Comparison of ENCODE assay signal across 8 cellular contexts in the genomic region with DNA sequence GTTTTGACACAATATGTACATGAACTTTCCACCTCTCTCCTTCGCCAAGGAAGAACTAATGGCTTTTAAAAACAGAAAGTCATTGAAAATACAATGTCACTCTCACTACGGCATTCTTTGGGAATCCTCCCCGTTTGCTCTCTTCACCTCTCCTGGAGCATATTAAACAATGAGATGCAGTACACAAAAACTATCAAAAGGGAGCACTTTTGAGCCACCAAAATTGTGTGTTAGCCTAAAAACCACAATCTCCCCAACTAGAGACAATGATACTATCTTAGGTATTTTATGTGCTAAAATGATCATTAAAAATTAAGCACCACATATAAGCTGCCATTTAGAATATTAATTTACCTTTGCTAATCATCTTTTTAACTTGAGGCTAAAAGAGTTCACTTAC.
DNase-seq lines count a peak whose midpoint lies in the region; ATAC-seq, FAIRE-seq and TF ChIP-seq lines count a peak whose summit lies in the region.

No MANE protein-coding gene starts in this region.

- H3K36me3 ChIP-seq in GM12878 (ENCODE audit: control insufficient read depth in 2 of 2, insufficient read depth in 2 of 2, low read length in 1 of 2) = no peaks in the 10 kb centered on the region
- no peaks in the 10 kb centered on the region for H3K36me3 ChIP-seq in osteoblast (ENCODE audit: insufficient read depth, low read length)
- no peaks in the 10 kb centered on the region for H3K36me3 ChIP-seq in small intestine (ENCODE audit: control insufficient read depth in 2 of 2, insufficient read depth in 2 of 2, low read length in 2 of 2)

- no peak for TF ChIP-seq EP300 in GM12878 (IDR thresholded peaks at IDR 0.05; ENCODE audit: borderline replicate concordance in 1 of 2, control insufficient read depth in 1 of 2, low read depth in 2 of 2, low read length in 2 of 2)

- no peaks in the 10 kb centered on the region for H4K20me1 ChIP-seq in GM12878 (ENCODE audit: control insufficient read depth, insufficient read depth)
- H4K20me1 ChIP-seq in osteoblast (ENCODE audit: insufficient read depth, low read length) = no peaks in the 10 kb centered on the region

- POLR2A ChIA-PET in GM12878 (lab: Charles Lee) = no interaction called here

- CTCF ChIA-PET in GM12878 (lab: Yijun Ruan, JAX) = interaction anchor here (1.1 to 1.9 kb wide), 4 partner anchors 26 to 229 kb away, joined by 3 to 13 read pairs (median 5); no protein-coding TSS in a partner anchor

- FAIRE-seq in GM12878 (lab: Jason Lieb, UNC) (no peak), small intestine (lab: Jason Lieb, UNC) (no peak)

- WGBS in GM12878 (ENCODE audit: insufficient coverage, insufficient replicate concordance, low lambda C conversion rate, missing lambda C conversion rate) = 3% methylated on average over 3 of the region's 3 CpGs
- 7 to 21% (median 8%) methylated on average over 3 of the region's 3 CpGs for whole genome bisulfite sequencing in small intestine, 3 donors

- RAD21 ChIA-PET in GM12878 (lab: Charles Lee; ENCODE audit: unreplicated experiment) = interaction anchor here (1.3 to 1.5 kb wide), 2 partner anchors 125 to 229 kb away, joined by 4 to 6 read pairs; no protein-coding TSS in a partner anchor

- intact Hi-C loops in GM12878 (cut with micrococcal nuclease; ENCODE audit: unreplicated experiment) = loop anchor here (1.0 to 2.0 kb wide), 2 partner anchors 127 to 228 kb away; no protein-coding TSS in a partner anchor

- H3K27me3 ChIP-seq in GM12878 (replicated peaks in 1 of 2; ENCODE audit: control insufficient read depth in 2 of 2, insufficient read depth in 2 of 2, low read length in 1 of 2) = no peaks in the 10 kb centered on the region
- H3K27me3 ChIP-seq in osteoblast (ENCODE audit: insufficient read depth, low read length) = no peaks in the 10 kb centered on the region
- no peaks in the 10 kb centered on the region for H3K27me3 ChIP-seq in small intestine (ENCODE audit: control insufficient read depth in 2 of 2, insufficient read depth in 2 of 2, low read length in 2 of 2)

- H3K9me3 ChIP-seq in GM12878 (replicated peaks; ENCODE audit: control insufficient read depth, insufficient read depth, low read length) = no peaks in the 10 kb centered on the region
- H3K9me3 ChIP-seq in osteoblast (ENCODE audit: low read depth, low read length) = no peaks in the 10 kb centered on the region
- no peaks in the 10 kb centered on the region for H3K9me3 ChIP-seq in small intestine (ENCODE audit: control insufficient read depth, low read depth)

- peak; percentile 68 for DNase-seq in A172 (ENCODE audit: low spot score)
- peak; percentile 11 for DNase-seq in NCI-H1092 (lab: John Stamatoyannopoulos, UW)
- no peak for DNase-seq in GM12878 (ENCODE audit: low read depth, low spot score)
- peak; percentile 8 for DNase-seq in osteoblast (ENCODE audit: insufficient read length, low spot score, missing footprints)
- no peak for DNase-seq in small intestine

- H2AFZ ChIP-seq in GM12878 (ENCODE audit: control insufficient read depth, low read depth, low read length) (no peak overlapping the region), osteoblast (ENCODE audit: low read length) (no peak overlapping the region)

- ATAC-seq in GM18511 (IDR thresholded peaks at IDR 0.05; ENCODE audit: unreplicated experiment) (peak; percentile 52), GM12878 (peak; percentile 61), GM21528 (IDR thresholded peaks at IDR 0.05; ENCODE audit: low FRiP score, unreplicated experiment) (no peak), HG02642 (IDR thresholded peaks at IDR 0.05; ENCODE audit: poor library complexity, unreplicated experiment) (no peak)

- no peak overlapping the region for H3K27ac ChIP-seq in GM12878 (ENCODE audit: control insufficient read depth, insufficient read depth)
- no peak overlapping the region for H3K27ac ChIP-seq in osteoblast (ENCODE audit: low read depth, low read length)
- H3K27ac ChIP-seq in small intestine (ENCODE audit: low read depth in 1 of 2, low read length in 1 of 2) = no peak overlapping the region

- H3K4me3 ChIP-seq in GM12878 (no peak overlapping the region), osteoblast (ENCODE audit: insufficient read depth, low read length) (no peak overlapping the region), small intestine (ENCODE audit: low read depth in 1 of 2, low read length in 2 of 2) (no peak overlapping the region)

- no TSS peak for BruUV-seq in GM12878 (replicated peaks; lab: Mats Ljungman, UMichigan)

- H3K79me2 ChIP-seq in GM12878 (ENCODE audit: control insufficient read depth, insufficient read depth, low read length) (no peaks in the 10 kb centered on the region), osteoblast (ENCODE audit: insufficient read depth, low read length) (no peaks in the 10 kb centered on the region)

- peak; percentile 58 for TF ChIP-seq RAD21 in GM12878 (IDR thresholded peaks at IDR 0.05; ENCODE audit: insufficient read depth, low read depth, low read length)

- H3K9ac ChIP-seq in GM12878 (ENCODE audit: control insufficient read depth, insufficient read depth, low read length) = no peak overlapping the region

- SMC1A ChIA-PET in GM12878 (lab: Charles Lee; ENCODE audit: uncharacterized antibody, unreplicated experiment) = interaction anchor here (0.7 to 1.8 kb wide), 3 partner anchors 162 to 229 kb away, joined by 3 to 7 read pairs (median 3); no protein-coding TSS in a partner anchor

- H3K4me2 ChIP-seq in GM12878 (ENCODE audit: control insufficient read depth, insufficient read depth) (no peak overlapping the region), osteoblast (ENCODE audit: insufficient read depth, low read length) (no peak overlapping the region)

- in situ Hi-C loops in GM12878 (cut with MboI) = no loop called here

- peak; percentile 22 to 52 (median 49); a peak in 5 of 6 replicates for TF ChIP-seq CTCF in GM12878 (IDR thresholded peaks at IDR 0.05 in 2 of 3, conservative IDR thresholded peaks at IDR 0.05 in 1 of 3; ENCODE audit: control insufficient read depth in 2 of 3, extremely low read depth in 1 of 3, insufficient read depth in 1 of 3, low read depth in 3 of 3, low read length in 3 of 3)
- peak; percentile 28 for TF ChIP-seq CTCF in osteoblast (IDR thresholded peaks at IDR 0.05; ENCODE audit: extremely low read depth, low read depth, low read length)

- H3K4me1 ChIP-seq in GM12878 (ENCODE audit: control insufficient read depth, insufficient read depth, low read length) (no peaks in the 10 kb centered on the region), osteoblast (ENCODE audit: insufficient read depth, low read length) (no peaks in the 10 kb centered on the region), small intestine (ENCODE audit: control insufficient read depth in 2 of 2, insufficient read depth in 1 of 2, low read depth in 1 of 2, low read length in 1 of 2) (no peaks in the 10 kb centered on the region)

- TF ChIP-seq POLR2A in GM12878 (IDR thresholded peaks at IDR 0.05; ENCODE audit: low read depth, low read length) = no peak

TF ChIP-seq in GM12878, 131 proteins besides CTCF, POLR2A, EP300 and RAD21:
- TF ChIP-seq SMC3 (IDR thresholded peaks at IDR 0.05; ENCODE audit: borderline replicate concordance, low read length) (peak; percentile 35; the same call in 1 of the 2 replicates), SIX5 (IDR thresholded peaks at IDR 0.05; ENCODE audit: low read depth, low read length, severe bottlenecking) (no peak), RUNX3 (IDR thresholded peaks at IDR 0.05; ENCODE audit: low read length) (peak; percentile 65)
TF ChIP-seq in GM12878: peak in this region for 2.

Comparison
In these comparisons a context has a peak if more than half of its experiments do, and no peak if none do; other contexts are left out.
1. DNase-seq: peak in A172 (single experiment), NCI-H1092 (single experiment) and osteoblast (single experiment); none in GM12878 (single experiment) and small intestine (single experiment).
2. ATAC-seq: peak in GM18511 (single experiment) and GM12878 (single experiment); none in GM21528 (single experiment) and HG02642 (single experiment).